1 cellular context compared by ENCODE assay signal in genomic region chr1:24021403-24022266, GRCh38.
TF ChIP-seq lines count a peak whose summit lies in the region.

No MANE protein-coding gene starts in this region.

TF ChIP-seq in HepG2, 621 proteins besides CTCF, POLR2A, EP300 and RAD21 (continued from another document and continues in another):
- TF ChIP-seq ZHX2 (IDR thresholded peaks at IDR 0.05; ENCODE audit: low read depth) (no peak), ZHX2 (CRISPR knock-in tag; IDR thresholded peaks at IDR 0.05; ENCODE audit: borderline replicate concordance) (no peak), ZBTB25 (CRISPR knock-in tag; IDR thresholded peaks at IDR 0.05) (peak; percentile 69; the same call in 1 of the 2 replicates), FOSL2 (CRISPR knock-in tag; IDR thresholded peaks at IDR 0.05) (0 out of 2 replicates have a peak, but pooled peaks have one; percentile 50), POLR2G (IDR thresholded peaks at IDR 0.05; ENCODE audit: low read depth, low read length) (peak; percentile 71), ZNF350 (CRISPR knock-in tag; IDR thresholded peaks at IDR 0.05; ENCODE audit: borderline replicate concordance, low read depth) (peak; percentile 36), ZNF710 (CRISPR knock-in tag; IDR thresholded peaks at IDR 0.05; ENCODE audit: borderline replicate concordance) (peak; percentile 67; the same call in 1 of the 2 replicates), NFE2L2 (IDR thresholded peaks at IDR 0.05; ENCODE audit: low read length) (no peak), TCF7 (IDR thresholded peaks at IDR 0.05; ENCODE audit: low read depth) (peak; percentile 94), MZF1 (CRISPR knock-in tag; IDR thresholded peaks at IDR 0.05; ENCODE audit: borderline replicate concordance) (no peak), ZSCAN29 (CRISPR knock-in tag; conservative IDR thresholded peaks at IDR 0.05) (peak; percentile 75), ATRX (CRISPR knock-in tag; IDR thresholded peaks at IDR 0.05; ENCODE audit: borderline replicate concordance) (no peak), CENPT (CRISPR knock-in tag; IDR thresholded peaks at IDR 0.05; ENCODE audit: low read depth) (no peak), SKIL (CRISPR knock-in tag; IDR thresholded peaks at IDR 0.05; ENCODE audit: borderline replicate concordance) (peak; percentile 79; the same call in 1 of the 2 replicates), ZNF260 (CRISPR knock-in tag; IDR thresholded peaks at IDR 0.05; ENCODE audit: borderline replicate concordance, low read depth) (no peak), POGK (CRISPR knock-in tag; conservative IDR thresholded peaks at IDR 0.05) (no peak), ZFP91 (CRISPR knock-in tag; IDR thresholded peaks at IDR 0.05; ENCODE audit: borderline replicate concordance) (peak; percentile 39; the same call in 1 of the 2 replicates), KDM1A (CRISPR knock-in tag; IDR thresholded peaks at IDR 0.05) (peak; percentile 62; the same call in 1 of the 2 replicates), SUZ12 (IDR thresholded peaks at IDR 0.05; ENCODE audit: low read depth, low read length) (no peak), EED (CRISPR knock-in tag; IDR thresholded peaks at IDR 0.05) (no peak), HDAC6 (IDR thresholded peaks at IDR 0.05; ENCODE audit: low read depth, low read length) (no peak), ZKSCAN1 (IDR thresholded peaks at IDR 0.05; ENCODE audit: low read length) (no peak), ZNF414 (CRISPR knock-in tag; IDR thresholded peaks at IDR 0.05) (no peak), GFI1 (CRISPR knock-in tag; IDR thresholded peaks at IDR 0.05; ENCODE audit: borderline replicate concordance) (peak; percentile 59; the same call in 1 of the 2 replicates), ZIK1 (CRISPR knock-in tag; IDR thresholded peaks at IDR 0.05; ENCODE audit: borderline replicate concordance, low read depth) (no peak), AFF4 (CRISPR knock-in tag; IDR thresholded peaks at IDR 0.05) (peak; percentile 85; the same call in 1 of the 2 replicates), ZNF460 (CRISPR knock-in tag; IDR thresholded peaks at IDR 0.05; ENCODE audit: borderline replicate concordance) (peak; percentile 56; the same call in 1 of the 2 replicates), THRA (CRISPR knock-in tag; IDR thresholded peaks at IDR 0.05; ENCODE audit: borderline replicate concordance) (peak; percentile 95), ARID3A (IDR thresholded peaks at IDR 0.05; ENCODE audit: low read depth, low read length) (peak; percentile 39; the same call in 1 of the 2 replicates)
